In genomic region chr14:80213602-80214001, GRCh38 we compare ENCODE assay signal across 8 cellular contexts. TPM values are rescaled to one million over a fixed set of nuclear protein-coding genes. Genes with fewer than 3 reads are reported as not detected.
DNase-seq lines count a peak whose midpoint lies in the region; ATAC-seq, FAIRE-seq and TF ChIP-seq lines count a peak whose summit lies in the region.

No MANE protein-coding gene starts in this region.

- H3K27ac ChIP-seq in testis, result no peak overlapping the region
- H3K27ac ChIP-seq in gastroesophageal sphincter, result no peak overlapping the region

- H3K9me3 ChIP-seq in testis, result no peaks in the 10 kb centered on the region
- no peaks in the 10 kb centered on the region for H3K9me3 ChIP-seq in gastroesophageal sphincter

- intact Hi-C loops in testis (cut with DNase I; ENCODE audit: low total_unique reads), result no loop called here

- TF ChIP-seq CTCF in GM12875 (IDR thresholded peaks at IDR 0.05; ENCODE audit: borderline replicate concordance, insufficient read depth, low read depth, low read length) (peak; percentile 56; the same call in 1 of the 2 replicates), testis (IDR thresholded peaks at IDR 0.05) (peak in 2 of 3 experiments; percentile 30 to 44), gastroesophageal sphincter (IDR thresholded peaks at IDR 0.05) (peak in 2 of 4 experiments; percentile 28 to 55)

- peak; percentile 57 for DNase-seq in AG08396 (ENCODE audit: low spot score)
- DNase-seq in RCC 7860 (ENCODE audit: low spot score), result peak; percentile 25
- peak; percentile 41 for DNase-seq in fibroblast of the conjunctiva (ENCODE audit: low read depth)
- DNase-seq in testis, result peak; percentile 72
- DNase-seq in GOT3 (lab: John Stamatoyannopoulos, UW), result no peak

- FAIRE-seq in RCC 7860 (lab: Jason Lieb, UNC), result no peak

- H3K4me1 ChIP-seq in testis (no peaks in the 10 kb centered on the region), gastroesophageal sphincter (peaks cover 0 to 14% (median 0%) of the 10 kb centered on the region in 3 donors)

- ATAC-seq in HG03280 (IDR thresholded peaks at IDR 0.05; ENCODE audit: unreplicated experiment) (peak; percentile 74), gastroesophageal sphincter (no peak)

- H3K4me3 ChIP-seq in GM12875 (ENCODE audit: low read depth, low read length) (no peak overlapping the region), testis (no peak overlapping the region), gastroesophageal sphincter (no peak overlapping the region)

- H3K36me3 ChIP-seq in testis (ENCODE audit: low read depth, missing control alignments) (no peaks in the 10 kb centered on the region), gastroesophageal sphincter (no peaks in the 10 kb centered on the region)

- TF ChIP-seq POLR2A in testis (IDR thresholded peaks at IDR 0.05) (no peak), gastroesophageal sphincter (IDR thresholded peaks at IDR 0.05) (no peak)

- WGBS in testis, 2 donors, result 47 to 59% methylated on average over 4 of the region's 4 CpGs
- WGBS in gastroesophageal sphincter (ENCODE audit: low coverage in 1 of 2), 2 donors, result 54 to 63% methylated on average over 4 of the region's 4 CpGs

- H3K27me3 ChIP-seq in testis (no peaks in the 10 kb centered on the region), gastroesophageal sphincter (no peaks in the 10 kb centered on the region)

- no peak for TF ChIP-seq EP300 in gastroesophageal sphincter (IDR thresholded peaks at IDR 0.05)

RNA-seq across cellular contexts. Expression of gene DIO2, which starts 2.3 kb away (rescaled TPM):
- 1 to 10 TPM; 3.8 to 4.9 TPM for total RNA-seq in testis
- polyA plus RNA-seq in testis (ENCODE audit: insufficient read depth, low read depth, low replicate concordance), result 10.9 TPM
- total RNA-seq in gastroesophageal sphincter, result 10 to 100 TPM; 11.6 to 20.0 (median 18.4) TPM
